Comparison of ENCODE assay signal across 10 cellular contexts in genomic region chr3:23950303-23950702, GRCh38. TPM values are rescaled to one million over a fixed set of nuclear protein-coding genes. Genes with fewer than 3 reads are reported as not detected.
DNase-seq lines count a peak whose midpoint lies in the region; ATAC-seq and TF ChIP-seq lines count a peak whose summit lies in the region.
"Had no signal": no experiment of that assay in that cellular context is flagged by ENCODE, and none has a peak within 500 bp of the region (broad histone marks: within the 10 kb centered on the region; RNA-seq: fewer than 3 reads in every experiment).

No MANE protein-coding gene starts in this region.

- no peak overlapping the region for H3K4me3 ChIP-seq in osteoblast (ENCODE audit: insufficient read depth, low read length)

- peaks cover 74% of the 10 kb centered on the region for H3K4me1 Mint-ChIP-seq in activated B cell treated with CpG ODN at 0.5 μM for 24 hours

- no peak overlapping the region for H2AFZ ChIP-seq in osteoblast (ENCODE audit: low read length)

- TF ChIP-seq CTCF in activated B cell treated with CpG ODN at 0.5 μM for 24 hours (IDR thresholded peaks at IDR 0.05) (no peak), osteoblast (IDR thresholded peaks at IDR 0.05; ENCODE audit: extremely low read depth, low read depth, low read length) (no peak)

- peak overlapping the region; percentile 78 for H3K27ac Mint-ChIP-seq in activated B cell treated with CpG ODN at 0.5 μM for 24 hours

- H4K20me1 ChIP-seq in osteoblast (ENCODE audit: insufficient read depth, low read length) = peaks cover 72% of the 10 kb centered on the region

- ATAC-seq in GM18870 (IDR thresholded peaks at IDR 0.05; ENCODE audit: unreplicated experiment) (peak; percentile 44), HG02759 (IDR thresholded peaks at IDR 0.05; ENCODE audit: unreplicated experiment) (peak; percentile 18), activated B cell treated with CpG ODN at 0.5 μM for 24 hours (ENCODE audit: low read depth) (no peak), GM21723 (IDR thresholded peaks at IDR 0.05; ENCODE audit: unreplicated experiment) (no peak)

- peaks cover 79% of the 10 kb centered on the region for H3K79me2 ChIP-seq in osteoblast (ENCODE audit: insufficient read depth, low read length)

- POLR2A ChIA-PET in activated B cell treated with CpG ODN at 0.5 μM for 24 hours (lab: Charles Lee) = interaction anchor here (0.6 to 4.2 kb wide), 5 partner anchors 12 to 1015 kb away, joined by 3 to 33 read pairs (median 4); partner anchors contain the start of genes NKIRAS1 and RPL15

- no peaks in the 10 kb centered on the region for H3K27me3 ChIP-seq in osteoblast (ENCODE audit: insufficient read depth, low read length)

- H3K9me3 ChIP-seq in osteoblast (ENCODE audit: low read depth, low read length) = no peaks in the 10 kb centered on the region

- peak overlapping the region; percentile 56 for H3K4me3 Mint-ChIP-seq in activated B cell treated with CpG ODN at 0.5 μM for 24 hours

- H3K36me3 ChIP-seq in osteoblast (ENCODE audit: insufficient read depth, low read length) = peaks cover 5% of the 10 kb centered on the region

- H3K4me2 ChIP-seq in osteoblast (ENCODE audit: insufficient read depth, low read length) = peak overlapping the region; percentile 8

- peaks cover 16% of the 10 kb centered on the region for H3K36me3 Mint-ChIP-seq in activated B cell treated with CpG ODN at 0.5 μM for 24 hours (ENCODE audit: low read depth)

- CTCF ChIA-PET in activated B cell treated with CpG ODN at 0.5 μM for 24 hours (lab: Charles Lee) = no interaction called here

- H3K4me1 ChIP-seq in osteoblast (ENCODE audit: insufficient read depth, low read length) = peaks cover 20% of the 10 kb centered on the region

- intact Hi-C loops in activated B cell treated with CpG ODN at 0.5 μM for 24 hours (cut with micrococcal nuclease) = no loop called here

- H3K27me3 Mint-ChIP-seq in activated B cell treated with CpG ODN at 0.5 μM for 24 hours = no peaks in the 10 kb centered on the region

- DNase-seq in activated B cell treated with CpG ODN at 0.5 μM for 24 hours (no peak), osteoblast (ENCODE audit: insufficient read length, low spot score, missing footprints) (no peak), NCI-H345 treated with DMSO at 0.1 percent for 48 hours (lab: John Stamatoyannopoulos, UW; ENCODE audit: unreplicated experiment) (no peak), hepatic stellate cell (ENCODE audit: low spot score) (no peak), COR-L47 (lab: John Stamatoyannopoulos, UW) (no peak)
- DNase-seq: amniotic stem cell, NCI-H526 had no signal

- no peak overlapping the region for H3K27ac ChIP-seq in osteoblast (ENCODE audit: low read depth, low read length)

- H3K9me3 Mint-ChIP-seq in activated B cell treated with CpG ODN at 0.5 μM for 24 hours = no peaks in the 10 kb centered on the region

RNA-seq across cellular contexts. Expression of gene NR1D2, which starts 5.2 kb away (rescaled TPM):
- total RNA-seq in activated B cell treated with CpG ODN at 0.5 μM for 24 hours = 20.6 and 25.0 TPM in 2 replicates
- total RNA-seq in osteoblast = 70.6 and 77.5 TPM in 2 replicates

RNA-seq across cellular contexts. Expression of gene RPL15, which starts 33.4 kb away (rescaled TPM):
- total RNA-seq in activated B cell treated with CpG ODN at 0.5 μM for 24 hours (2,710 and 2,947 TPM in 2 replicates), osteoblast (1,871 and 2,086 TPM in 2 replicates)

RNA-seq across cellular contexts. Expression of gene NKIRAS1, which starts 33.5 kb away (rescaled TPM):
- total RNA-seq in activated B cell treated with CpG ODN at 0.5 μM for 24 hours (3.4 and 4.8 TPM in 2 replicates), osteoblast (11.9 and 14.7 TPM in 2 replicates)

Comparison
In these comparisons a context has a peak if more than half of its experiments do, and no peak if none do; other contexts are left out.
1. ATAC-seq: peak in GM18870 (single experiment) and HG02759 (single experiment); none in activated B cell treated with CpG ODN at 0.5 μM for 24 hours (single experiment) and GM21723 (single experiment).